ENCODE assay signal across 8 cellular contexts in the genomic region with DNA sequence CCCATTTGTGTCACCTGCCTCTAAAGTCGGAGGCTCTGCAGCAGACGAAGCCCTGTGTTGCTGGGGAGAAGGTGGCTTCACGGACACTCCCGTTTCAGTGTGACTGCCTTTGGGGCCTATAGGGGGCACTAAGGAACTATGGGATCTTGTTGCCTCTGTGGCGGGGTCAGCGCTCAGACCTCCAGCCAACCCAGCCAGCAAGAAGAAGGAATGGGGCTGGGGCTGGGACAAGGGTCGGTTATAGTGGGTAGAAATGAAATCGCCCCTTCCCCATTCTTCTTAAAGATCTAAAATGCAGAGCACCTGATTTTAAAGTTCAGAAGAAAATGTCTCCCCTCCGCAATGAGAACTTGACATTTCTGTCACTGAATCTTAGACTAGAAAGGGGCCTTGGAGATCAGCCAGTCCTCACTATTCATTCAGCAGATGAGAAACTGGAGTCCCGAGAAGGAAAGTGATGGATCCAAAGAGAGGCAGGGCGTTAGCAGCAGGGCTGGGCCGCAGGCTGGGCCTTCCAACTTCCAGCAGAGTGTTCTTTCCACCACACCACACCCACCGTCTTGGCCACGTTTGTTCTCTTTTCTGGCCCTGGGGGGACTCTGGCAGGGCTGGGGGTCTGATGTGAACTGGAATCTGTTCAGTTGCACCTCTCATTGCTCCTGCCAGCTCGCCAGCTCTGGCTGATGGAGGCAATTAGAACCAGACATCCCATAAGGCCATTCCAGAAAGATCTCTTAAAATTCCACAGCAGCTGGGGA.
DNase-seq lines count a peak whose midpoint lies in the region; ATAC-seq and TF ChIP-seq lines count a peak whose summit lies in the region.

No MANE protein-coding gene starts in this region.

- H3K9me3 ChIP-seq in SU-DHL-6 (ENCODE audit: insufficient read depth, low read length) = no peaks in the 10 kb centered on the region

- H3K27ac ChIP-seq in SU-DHL-6 (ENCODE audit: low read depth, low read length) = no peak overlapping the region

- peaks cover 53% of the 10 kb centered on the region for H3K4me1 Mint-ChIP-seq in neural crest cell

- H3K27me3 ChIP-seq in SU-DHL-6 (ENCODE audit: low read length) = no peaks in the 10 kb centered on the region

- DNase-seq in NCI-H1417 (lab: John Stamatoyannopoulos, UW) (peak in 2 of 3 experiments; percentile 59 to 73), NCI-H1417 treated with DMSO at 0.1 percent for 48 hours (lab: John Stamatoyannopoulos, UW) (no peak), LNCaP clone FGC (ENCODE audit: low read depth) (no peak), fibroblast of peridontal ligament (ENCODE audit: extremely low read depth) (peak; percentile 37), neural crest cell (ENCODE audit: low read depth, low spot score) (peak; percentile 58), NCI-H2171 (lab: John Stamatoyannopoulos, UW) (no peak)

- no peaks in the 10 kb centered on the region for H3F3A ChIP-seq in SU-DHL-6 (ENCODE audit: insufficient read depth)

- H3K4me3 ChIP-seq in LNCaP clone FGC (ENCODE audit: low read depth, low read length) (no peak overlapping the region), SU-DHL-6 (ENCODE audit: insufficient read depth, low read length, poor library complexity, severe bottlenecking) (no peak overlapping the region)

- no peak overlapping the region for H3K4me3 Mint-ChIP-seq in neural crest cell

- TF ChIP-seq CTCF in LNCaP clone FGC (IDR thresholded peaks at IDR 0.05; ENCODE audit: control insufficient read depth, extremely low read depth, insufficient read depth) (peak; percentile 68), SU-DHL-6 (IDR thresholded peaks at IDR 0.05; ENCODE audit: insufficient read depth, low read length, poor library complexity, severe bottlenecking) (peak; percentile 60), neural crest cell (conservative IDR thresholded peaks at IDR 0.05) (peak; percentile 75)

- H3K79me2 ChIP-seq in SU-DHL-6 (ENCODE audit: insufficient read depth, low read length) = no peaks in the 10 kb centered on the region

- H3K9me3 Mint-ChIP-seq in neural crest cell = no peaks in the 10 kb centered on the region

- H3K27me3 Mint-ChIP-seq in neural crest cell (ENCODE audit: low read depth) = peaks cover 92% of the 10 kb centered on the region

- peak; percentile 70 for ATAC-seq in GM21786 (IDR thresholded peaks at IDR 0.05; ENCODE audit: unreplicated experiment)

- H4K20me1 ChIP-seq in SU-DHL-6 (ENCODE audit: low read depth, low read length) = no peaks in the 10 kb centered on the region

- H3K9me2 ChIP-seq in SU-DHL-6 (replicated peaks; ENCODE audit: insufficient read depth, low read length) = no peaks in the 10 kb centered on the region

- no peak overlapping the region for H2AFZ ChIP-seq in SU-DHL-6 (ENCODE audit: low read depth, low read length, severe bottlenecking)

- H3K36me3 Mint-ChIP-seq in neural crest cell (ENCODE audit: low read depth) = no peaks in the 10 kb centered on the region

- H3K36me3 ChIP-seq in SU-DHL-6 (ENCODE audit: low read length) = no peaks in the 10 kb centered on the region

- no peak overlapping the region for H3K4me2 ChIP-seq in SU-DHL-6 (ENCODE audit: low read depth, low read length, poor library complexity, severe bottlenecking)

- H3K27ac Mint-ChIP-seq in neural crest cell (ENCODE audit: unreplicated experiment) = no peak overlapping the region

- H3K9ac ChIP-seq in SU-DHL-6 (ENCODE audit: low read length) = no peak overlapping the region

Comparison
In these comparisons a context has a peak if more than half of its experiments do, and no peak if none do; other contexts are left out.
1. DNase-seq: peak in NCI-H1417 (2 of 3), fibroblast of peridontal ligament (single experiment) and neural crest cell (single experiment); none in NCI-H1417 treated with DMSO at 0.1 percent for 48 hours (single experiment), LNCaP clone FGC (single experiment) and NCI-H2171 (single experiment).
2. Peak in every context shown above with its lines, with median percentiles within 50 percentile points of each other: CTCF ChIP-seq.